Comparison of ENCODE assay signal across 8 cellular contexts in genomic region chr16:22191089-22191965, GRCh38. TPM values are rescaled to one million over a fixed set of nuclear protein-coding genes. Genes with fewer than 3 reads are reported as not detected.
A peak's percentile ranks its signal among the peaks of the same experiment; 100 is the strongest.
DNase-seq lines count a peak whose midpoint lies in the region; ATAC-seq and TF ChIP-seq lines count a peak whose summit lies in the region.

No MANE protein-coding gene starts in this region.

- TF ChIP-seq POLR2A in heart left ventricle (IDR thresholded peaks at IDR 0.05), result peak in 1 of 2 donors; percentile 85

- no peaks in the 10 kb centered on the region for H3K9me3 ChIP-seq in adipocyte (ENCODE audit: control insufficient read depth, low read length)
- no peaks in the 10 kb centered on the region for H3K9me3 ChIP-seq in heart left ventricle
- H3K9me3 ChIP-seq in upper lobe of right lung, result no peaks in the 10 kb centered on the region

- 1 to 3% (median 2%) methylated on average over 33 of the region's 33 CpGs for WGBS in heart left ventricle, 4 donors

- intact Hi-C loops in heart left ventricle (cut with DNase I) (loop anchor here in 4 of 10 donors (1.0 to 10.0 kb wide), 7 partner anchors 15 to 1027 kb away; partner anchors contain the start of genes CDR2 (in 2 of the 4), EEF2K (in 2 of the 4), POLR3E (in 2 of the 4) and UQCRC2 (in 1 of the 4)), posterior cingulate gyrus (cut with DNase I) (loop anchor here (1.0 kb wide), 1 partner anchor 106 kb away; the partner anchor contains the start of gene POLR3E), upper lobe of right lung (cut with DNase I) (no loop called here)

- peak overlapping the region; percentile 74 for H3K4me3 ChIP-seq in GM08714 (ENCODE audit: low read length)
- peak overlapping the region; percentile 79 for H3K4me3 ChIP-seq in adipocyte (ENCODE audit: low read length)
- H3K4me3 ChIP-seq in heart left ventricle, result peak overlapping the region in 11 of 12 donors; percentile 34 to 94 (median 76)
- peak overlapping the region; percentile 55 for H3K4me3 ChIP-seq in upper lobe of right lung

- DNase-seq in NCI-H1417 treated with DMSO at 0.1 percent for 48 hours (lab: John Stamatoyannopoulos, UW) (peak; percentile 85), SW 1271 (lab: John Stamatoyannopoulos, UW) (peak; percentile 82 to 94), adipocyte (ENCODE audit: low read depth) (peak; percentile 100), heart left ventricle (peak; percentile 99 to 100 (median 99)), posterior cingulate gyrus (peak; percentile 97 to 100 (median 98)), upper lobe of right lung (peak; percentile 100)

- no peaks in the 10 kb centered on the region for H3K36me3 ChIP-seq in adipocyte (ENCODE audit: control insufficient read depth, insufficient read depth, low read length, severe bottlenecking)
- H3K36me3 ChIP-seq in heart left ventricle, result no peaks in the 10 kb centered on the region
- H3K36me3 ChIP-seq in upper lobe of right lung, result no peaks in the 10 kb centered on the region

- peak overlapping the region; percentile 90 to 99 (median 96) for H3K27ac ChIP-seq in heart left ventricle
- peak overlapping the region; percentile 95 for H3K27ac ChIP-seq in upper lobe of right lung

- H3K4me1 ChIP-seq in adipocyte (ENCODE audit: control insufficient read depth, insufficient read depth, low read length) (peaks cover 35% of the 10 kb centered on the region), heart left ventricle (peaks cover 4 to 58% (median 32%) of the 10 kb centered on the region in 12 donors), upper lobe of right lung (peaks cover 36% of the 10 kb centered on the region)

- ATAC-seq in HG02759 (IDR thresholded peaks at IDR 0.05; ENCODE audit: unreplicated experiment), result peak; percentile 41
- peak; percentile 70 to 77 (median 74) for ATAC-seq in heart left ventricle
- peak; percentile 75 for ATAC-seq in upper lobe of right lung

- peak overlapping the region; percentile 87 for H3K9ac ChIP-seq in adipocyte (ENCODE audit: low read length)

- H3K27me3 ChIP-seq in adipocyte (replicated peaks; ENCODE audit: control insufficient read depth, insufficient read depth, low read length) (no peaks in the 10 kb centered on the region), heart left ventricle (no peaks in the 10 kb centered on the region), upper lobe of right lung (no peaks in the 10 kb centered on the region)

- TF ChIP-seq CTCF in heart left ventricle (IDR thresholded peaks at IDR 0.05), result no peak
- no peak for TF ChIP-seq CTCF in upper lobe of right lung (IDR thresholded peaks at IDR 0.05)

RNA-seq across cellular contexts. Expression of gene EEF2K, which starts 14.8 kb away (rescaled TPM):
- 10 to 100 TPM; 16.4 to 33.6 (median 24.6) TPM for total RNA-seq in heart left ventricle
- 1 to 10 TPM; 8.3 to 9.6 TPM for polyA plus RNA-seq in heart left ventricle
- total RNA-seq in upper lobe of right lung, result 34.9 TPM

RNA-seq across cellular contexts. Expression of gene SDR42E2, which starts 29.0 kb away (rescaled TPM):
- total RNA-seq in heart left ventricle (not detected), upper lobe of right lung (0.14 TPM)
- not detected for polyA plus RNA-seq in heart left ventricle

Comparison
In these comparisons a context has a peak if more than half of its experiments do, and no peak if none do; other contexts are left out.
1. Peak in every context shown above with its lines: DNase-seq, ATAC-seq, H3K4me3 ChIP-seq and H3K27ac ChIP-seq.